2 cellular contexts compared by ENCODE assay signal in genomic region chrX:103635436-103635835, GRCh38.
TF ChIP-seq lines count a peak whose summit lies in the region.

No MANE protein-coding gene starts in this region.

TF ChIP-seq in SK-N-SH, 30 proteins besides CTCF, POLR2A, EP300 and RAD21 (continued from another document):
- TF ChIP-seq JUND (IDR thresholded peaks at IDR 0.05) = no peak
- TF ChIP-seq NRF1 (IDR thresholded peaks at IDR 0.05; ENCODE audit: low read depth, low read length) = no peak
- no peak for TF ChIP-seq FOXM1 (IDR thresholded peaks at IDR 0.05; ENCODE audit: low read depth)
- TF ChIP-seq GATA2 (CRISPR knock-in tag; IDR thresholded peaks at IDR 0.05) = no peak
- TF ChIP-seq FOXJ3 (CRISPR knock-in tag; IDR thresholded peaks at IDR 0.05) = no peak
- no peak for TF ChIP-seq PBX3 (IDR thresholded peaks at IDR 0.05)
- no peak for TF ChIP-seq RCOR1 (IDR thresholded peaks at IDR 0.05; ENCODE audit: low read length)
TF ChIP-seq in SK-N-SH: peak in this region for 0.

TF ChIP-seq in SK-N-SH treated with all-trans-retinoic acid at 6 μM for 48 hours, 23 proteins besides CTCF, POLR2A, EP300 and RAD21 (continued from another document):
- TF ChIP-seq TSHZ2 (CRISPR knock-in tag; IDR thresholded peaks at IDR 0.05) = no peak
- no peak for TF ChIP-seq PPARA (CRISPR knock-in tag; IDR thresholded peaks at IDR 0.05; ENCODE audit: borderline replicate concordance)
- no peak for TF ChIP-seq ZNF70 (CRISPR knock-in tag; IDR thresholded peaks at IDR 0.05)
- no peak for TF ChIP-seq SNAI2 (CRISPR knock-in tag; IDR thresholded peaks at IDR 0.05)
- TF ChIP-seq GLIS3 (CRISPR knock-in tag; IDR thresholded peaks at IDR 0.05) = no peak
- TF ChIP-seq ZFP3 (CRISPR knock-in tag; IDR thresholded peaks at IDR 0.05) = no peak
- TF ChIP-seq TCF4 (CRISPR knock-in tag; IDR thresholded peaks at IDR 0.05; ENCODE audit: borderline replicate concordance) = no peak
- no peak for TF ChIP-seq ARNTL (CRISPR knock-in tag; IDR thresholded peaks at IDR 0.05; ENCODE audit: borderline replicate concordance, low read depth)
